16 cellular contexts compared by ENCODE assay signal in genomic region chr16:21214086-21214485, GRCh38.
DNase-seq lines count a peak whose midpoint lies in the region; TF ChIP-seq lines count a peak whose summit lies in the region.
"Had no signal": no experiment of that assay in that cellular context is flagged by ENCODE, and none has a peak within 500 bp of the region (broad histone marks: within the 10 kb centered on the region; RNA-seq: fewer than 3 reads in every experiment).

No MANE protein-coding gene starts in this region.

- peaks cover 25% of the 10 kb centered on the region for H3K4me1 Mint-ChIP-seq in nephron progenitor cell
- H3K4me1 Mint-ChIP-seq: CD14-positive monocyte; CD8-positive, alpha-beta memory T cell had no signal

- peak overlapping the region; percentile 15 for H3K4me3 Mint-ChIP-seq in nephron progenitor cell
- H3K4me3 Mint-ChIP-seq: CD14-positive monocyte; CD4-positive, alpha-beta T cell; CD8-positive, alpha-beta memory T cell had no signal

- H3K27me3 Mint-ChIP-seq in nephron progenitor cell (ENCODE audit: low read depth, poor library complexity): peaks cover 14% of the 10 kb centered on the region

- peak; percentile 7 for DNase-seq in DMS 273 (lab: John Stamatoyannopoulos, UW; ENCODE audit: unreplicated experiment)
- no peak for DNase-seq in DMS 273 treated with DMSO at 0.1 percent for 48 hours (lab: John Stamatoyannopoulos, UW)
- peak; percentile 51 to 79 for DNase-seq in cerebellar nuclear complex (lab: John Stamatoyannopoulos, UW)
- no peak for DNase-seq in nephron progenitor cell
- no peak for DNase-seq in NK-92 (lab: John Stamatoyannopoulos, UW; ENCODE audit: unreplicated experiment)
- DNase-seq in Ammon's horn (ENCODE audit: low spot score): no peak
- DNase-seq in NCI-H774 (lab: John Stamatoyannopoulos, UW): no peak
- DNase-seq: BE2C; CD4-positive, alpha-beta T cell; CD8-positive, alpha-beta memory T cell; DMS153; DND-41; GDM1; GOT3; H7 had no signal

- H3K9me3 Mint-ChIP-seq in nephron progenitor cell: no peaks in the 10 kb centered on the region
- H3K9me3 Mint-ChIP-seq: CD14-positive monocyte; CD4-positive, alpha-beta T cell; CD8-positive, alpha-beta memory T cell had no signal

- H3K27ac Mint-ChIP-seq in nephron progenitor cell: no peak overlapping the region
- H3K27ac Mint-ChIP-seq: CD14-positive monocyte; CD4-positive, alpha-beta T cell; CD8-positive, alpha-beta memory T cell had no signal

- TF ChIP-seq CTCF in nephron progenitor cell (IDR thresholded peaks at IDR 0.05): no peak

- H3K36me3 Mint-ChIP-seq in nephron progenitor cell (ENCODE audit: low read depth): no peaks in the 10 kb centered on the region
- H3K36me3 Mint-ChIP-seq: CD14-positive monocyte; CD8-positive, alpha-beta memory T cell had no signal

Comparison
In these comparisons a context has a peak if more than half of its experiments do, and no peak if none do; other contexts are left out.
1. DNase-seq: peak in DMS 273 (single experiment) and cerebellar nuclear complex (2 of 2); none in DMS 273 treated with DMSO at 0.1 percent for 48 hours (single experiment), nephron progenitor cell (single experiment), NK-92 (single experiment), Ammon's horn (single experiment) and NCI-H774 (single experiment).